ENCODE assay signal across 14 cellular contexts in the genomic region with DNA sequence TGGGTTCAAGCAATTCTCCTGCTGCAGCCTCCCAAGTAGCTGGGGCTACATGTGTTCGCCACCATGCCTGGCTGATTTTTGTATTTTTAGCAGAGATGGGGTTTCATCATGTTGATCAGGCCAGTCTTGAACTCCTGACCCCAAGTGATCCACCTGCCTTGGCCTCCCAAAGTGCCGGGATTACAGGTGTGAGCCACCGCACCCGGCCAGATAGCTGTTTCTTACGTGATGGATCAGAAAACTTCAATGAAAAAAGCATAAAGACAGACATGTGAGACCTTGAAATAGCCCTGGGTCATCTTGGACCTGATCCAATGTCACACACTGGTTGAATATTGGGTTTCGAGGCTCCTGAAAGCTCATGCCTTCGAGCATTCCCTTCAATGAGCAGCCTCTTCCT.
"Had no signal": no experiment of that assay in that cellular context is flagged by ENCODE, and none has a peak within 500 bp of the region (broad histone marks: within the 10 kb centered on the region; RNA-seq: fewer than 3 reads in every experiment).

No MANE protein-coding gene starts in this region.

- H3K36me3 Mint-ChIP-seq: activated naive CD8-positive, alpha-beta T cell; stimulated activated naive B cell treated with anti-CD40 and anti-IgM and Interleukin-4, amounts not matched to agents 10 μg/mL and 1 μg/mL and 100 μg/mL, for 72 hours had no signal

- H3K27me3 Mint-ChIP-seq: activated naive CD8-positive, alpha-beta T cell had no signal

- H3K9me3 ChIP-seq: esophagus muscularis mucosa, gastroesophageal sphincter, heart left ventricle, thyroid gland, vagina had no signal

- H3K27me3 ChIP-seq: esophagus muscularis mucosa, gastroesophageal sphincter, heart left ventricle, thyroid gland, vagina had no signal

- ATAC-seq: gastroesophageal sphincter; heart left ventricle; stimulated activated naive B cell treated with anti-CD40 and anti-IgM and Interleukin-4, amounts not matched to agents 10 μg/mL and 1 μg/mL and 100 μg/mL, for 72 hours had no signal

- H3K4me3 ChIP-seq: esophagus muscularis mucosa, gastroesophageal sphincter, heart left ventricle, thyroid gland, vagina had no signal

- H3K27ac ChIP-seq: esophagus muscularis mucosa, gastroesophageal sphincter, heart left ventricle, thyroid gland, vagina had no signal

- H3K36me3 ChIP-seq: esophagus muscularis mucosa, gastroesophageal sphincter, heart left ventricle, thyroid gland, vagina had no signal

- H3K27ac Mint-ChIP-seq: activated naive CD8-positive, alpha-beta T cell; nephron progenitor cell; stimulated activated naive B cell treated with anti-CD40 and anti-IgM and Interleukin-4, amounts not matched to agents 10 μg/mL and 1 μg/mL and 100 μg/mL, for 72 hours; T-helper 2 cell treated with Interferon-gamma antibody and Interleukin-4, amounts not matched to agents 5 μg/mL and 100 μg/mL, for 36 hours had no signal

- H3K9me3 Mint-ChIP-seq: nephron progenitor cell; stimulated activated naive B cell treated with anti-CD40 and anti-IgM and Interleukin-4, amounts not matched to agents 10 μg/mL and 1 μg/mL and 100 μg/mL, for 72 hours; T-helper 2 cell treated with Interferon-gamma antibody and Interleukin-4, amounts not matched to agents 5 μg/mL and 100 μg/mL, for 36 hours had no signal

- H3K4me3 Mint-ChIP-seq: activated naive CD8-positive, alpha-beta T cell; nephron progenitor cell; stimulated activated naive B cell treated with anti-CD40 and anti-IgM and Interleukin-4, amounts not matched to agents 10 μg/mL and 1 μg/mL and 100 μg/mL, for 72 hours; T-helper 2 cell treated with Interferon-gamma antibody and Interleukin-4, amounts not matched to agents 5 μg/mL and 100 μg/mL, for 36 hours had no signal

- DNase-seq: activated CD4-positive, alpha-beta T cell treated with anti-CD3 and anti-CD28 coated beads, Interleukin-2, amount 50 U/mL, for 48 hours; activated T-cell treated with anti-CD3 and anti-CD28 coated beads for 4 hours; caudate nucleus; effector CD8-positive, alpha-beta T cell; heart left ventricle; nephron progenitor cell; occipital lobe; stimulated activated naive B cell treated with anti-CD40 and anti-IgM and Interleukin-4, amounts not matched to agents 10 μg/mL and 1 μg/mL and 100 μg/mL, for 72 hours; thyroid gland had no signal
